Comparison of ENCODE assay signal across 19 cellular contexts in the genomic region with DNA sequence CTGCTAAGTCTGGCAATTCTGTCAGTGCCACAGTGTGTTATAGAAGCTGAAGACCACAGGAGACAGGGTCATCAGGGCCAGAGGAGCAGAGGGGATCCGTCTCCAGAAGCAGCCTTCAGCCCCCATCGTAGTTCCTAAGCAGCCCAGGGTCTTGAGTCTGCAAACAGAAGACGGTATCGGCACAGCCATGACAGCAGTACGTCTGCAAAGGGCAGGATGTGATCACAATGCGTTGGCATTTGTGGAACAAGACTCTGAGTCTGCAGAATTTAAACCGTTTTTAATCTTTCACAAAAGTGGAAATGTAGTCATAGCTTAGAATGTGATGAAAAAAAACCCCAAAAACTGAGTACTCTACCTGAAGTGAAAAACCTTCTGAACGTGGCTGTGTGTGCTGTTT. TPM values are rescaled to one million over a fixed set of nuclear protein-coding genes. Genes with fewer than 3 reads are reported as not detected.
DNase-seq lines count a peak whose midpoint lies in the region; ATAC-seq, FAIRE-seq and TF ChIP-seq lines count a peak whose summit lies in the region.
"Had no signal": no experiment of that assay in that cellular context is flagged by ENCODE, and none has a peak within 500 bp of the region (broad histone marks: within the 10 kb centered on the region; RNA-seq: fewer than 3 reads in every experiment).

No MANE protein-coding gene starts in this region.

- peak overlapping the region in 4 of 5 experiments; percentile 23 to 95 (median 90) for H3K27ac Mint-ChIP-seq in brain
- H3K27ac Mint-ChIP-seq in stimulated activated effector memory CD8-positive, alpha-beta T cell treated with anti-CD3 and anti-CD28 coated beads, Interleukin-12 subunit alpha, Interleukin-12 subunit beta, amount 100 ng/mL, for 72 hours = peak overlapping the region; percentile 52
- no peak overlapping the region for H3K27ac Mint-ChIP-seq in natural killer cell
- H3K27ac Mint-ChIP-seq: activated CD4-positive, alpha-beta T cell treated with anti-CD3 and anti-CD28 coated beads for 36 hours; activated naive CD8-positive, alpha-beta T cell treated with anti-CD3 and anti-CD28 coated beads for 36 hours; activated T-helper 1 cell treated with anti-CD3 and anti-CD28 coated beads, Interleukin-12 subunit alpha, Interleukin-12 subunit beta, Interleukin-2, Interleukin-4 antibody, amounts not matched to agents 30 ng/mL and 10 ng/mL and 1 ng/mL, durations not matched to agents 14 hours and 24 hours and 36 hours; CD14-positive monocyte had no signal

- no peak overlapping the region for H3K27ac ChIP-seq in kidney (ENCODE audit: low read depth in 2 of 2, low read length in 2 of 2)
- H3K27ac ChIP-seq: prostate gland had no signal

- TF ChIP-seq CTCF in brain (conservative IDR thresholded peaks at IDR 0.05) (no peak), kidney (IDR thresholded peaks at IDR 0.05; ENCODE audit: borderline replicate concordance, extremely low read depth, insufficient read depth) (no peak), natural killer cell (IDR thresholded peaks at IDR 0.05) (no peak)

- no peaks in the 10 kb centered on the region for H3K9me3 ChIP-seq in kidney (ENCODE audit: control insufficient read depth in 1 of 2, low read length in 2 of 2)
- H3K9me3 ChIP-seq: prostate gland had no signal

- no peaks in the 10 kb centered on the region for H3K36me3 Mint-ChIP-seq in brain
- peaks cover 5% of the 10 kb centered on the region for H3K36me3 Mint-ChIP-seq in stimulated activated effector memory CD8-positive, alpha-beta T cell treated with anti-CD3 and anti-CD28 coated beads, Interleukin-12 subunit alpha, Interleukin-12 subunit beta, amount 100 ng/mL, for 72 hours
- no peaks in the 10 kb centered on the region for H3K36me3 Mint-ChIP-seq in natural killer cell
- H3K36me3 Mint-ChIP-seq: CD14-positive monocyte had no signal

- H3K4me1 ChIP-seq in kidney (ENCODE audit: control insufficient read depth in 1 of 2, insufficient read depth in 1 of 2, low read depth in 1 of 2, low read length in 2 of 2) = peaks cover 0 to 10% of the 10 kb centered on the region in 2 donors
- H3K4me1 ChIP-seq: prostate gland had no signal

- peak; percentile 45 for DNase-seq in activated effector memory CD4-positive, alpha-beta T cell treated with anti-CD3 and anti-CD28 coated beads, Interleukin-2, amount 50 U/mL, for 16 hours
- no peak for DNase-seq in activated effector memory CD4-positive, alpha-beta T cell treated with Interleukin-2 at 50 U/mL for 16 hours
- DNase-seq in kidney = peak; percentile 10
- no peak for DNase-seq in stimulated activated effector memory CD8-positive, alpha-beta T cell treated with anti-CD3 and anti-CD28 coated beads, Interleukin-12 subunit alpha, Interleukin-12 subunit beta, amount 100 ng/mL, for 72 hours (ENCODE audit: low spot score in 2 of 2)
- DNase-seq in D341Med (ENCODE audit: low spot score) = no peak
- DNase-seq in HuH-7 (ENCODE audit: low spot score) = no peak
- no peak for DNase-seq in natural killer cell
- DNase-seq: activated CD4-positive, alpha-beta T cell treated with anti-CD3 and anti-CD28 coated beads for 36 hours; activated naive CD8-positive, alpha-beta T cell treated with anti-CD3 and anti-CD28 coated beads for 36 hours; cortex of kidney; GDM1; NCI-H1436 had no signal

- H3K4me3 Mint-ChIP-seq in brain = no peak overlapping the region
- H3K4me3 Mint-ChIP-seq in stimulated activated effector memory CD8-positive, alpha-beta T cell treated with anti-CD3 and anti-CD28 coated beads, Interleukin-12 subunit alpha, Interleukin-12 subunit beta, amount 100 ng/mL, for 72 hours = no peak overlapping the region
- H3K4me3 Mint-ChIP-seq in natural killer cell = no peak overlapping the region
- H3K4me3 Mint-ChIP-seq: activated CD4-positive, alpha-beta T cell treated with anti-CD3 and anti-CD28 coated beads for 36 hours; activated naive CD8-positive, alpha-beta T cell treated with anti-CD3 and anti-CD28 coated beads for 36 hours; activated T-helper 1 cell treated with anti-CD3 and anti-CD28 coated beads, Interleukin-12 subunit alpha, Interleukin-12 subunit beta, Interleukin-2, Interleukin-4 antibody, amounts not matched to agents 30 ng/mL and 10 ng/mL and 1 ng/mL, durations not matched to agents 14 hours and 24 hours and 36 hours; CD14-positive monocyte; neural crest cell had no signal

- H3K4me1 Mint-ChIP-seq in brain (peaks cover 48% of the 10 kb centered on the region), natural killer cell (no peaks in the 10 kb centered on the region)
- H3K4me1 Mint-ChIP-seq in stimulated activated effector memory CD8-positive, alpha-beta T cell treated with anti-CD3 and anti-CD28 coated beads, Interleukin-12 subunit alpha, Interleukin-12 subunit beta, amount 100 ng/mL, for 72 hours = no peaks in the 10 kb centered on the region
- H3K4me1 Mint-ChIP-seq: activated CD4-positive, alpha-beta T cell treated with anti-CD3 and anti-CD28 coated beads for 36 hours; activated naive CD8-positive, alpha-beta T cell treated with anti-CD3 and anti-CD28 coated beads for 36 hours had no signal

- peaks cover 3% of the 10 kb centered on the region for H3K27me3 Mint-ChIP-seq in brain
- H3K27me3 Mint-ChIP-seq in natural killer cell (ENCODE audit: low read depth in 2 of 2) = no peaks in the 10 kb centered on the region
- H3K27me3 Mint-ChIP-seq: activated CD4-positive, alpha-beta T cell treated with anti-CD3 and anti-CD28 coated beads for 36 hours; activated naive CD8-positive, alpha-beta T cell treated with anti-CD3 and anti-CD28 coated beads for 36 hours had no signal

- H3K9me3 Mint-ChIP-seq in brain (peaks cover 0 to 3% (median 0%) of the 10 kb centered on the region in 5 experiments), natural killer cell (no peaks in the 10 kb centered on the region)
- no peaks in the 10 kb centered on the region for H3K9me3 Mint-ChIP-seq in stimulated activated effector memory CD8-positive, alpha-beta T cell treated with anti-CD3 and anti-CD28 coated beads, Interleukin-12 subunit alpha, Interleukin-12 subunit beta, amount 100 ng/mL, for 72 hours
- H3K9me3 Mint-ChIP-seq: activated T-helper 1 cell treated with anti-CD3 and anti-CD28 coated beads, Interleukin-12 subunit alpha, Interleukin-12 subunit beta, Interleukin-2, Interleukin-4 antibody, amounts not matched to agents 30 ng/mL and 10 ng/mL and 1 ng/mL, durations not matched to agents 14 hours and 24 hours and 36 hours; neural crest cell had no signal

- intact Hi-C loops in kidney (cut with DNase I) (no loop called here), natural killer cell (cut with micrococcal nuclease) (no loop called here)

- FAIRE-seq in kidney (lab: Jason Lieb, UNC) = no peak
- FAIRE-seq: A204.1, HepG2 had no signal

- H3K9ac ChIP-seq in kidney (ENCODE audit: low read length in 2 of 2) = no peak overlapping the region

- no peak for ATAC-seq in stimulated activated effector memory CD8-positive, alpha-beta T cell treated with anti-CD3 and anti-CD28 coated beads, Interleukin-12 subunit alpha, Interleukin-12 subunit beta, amount 100 ng/mL, for 72 hours
- no peak for ATAC-seq in natural killer cell
- ATAC-seq: activated CD4-positive, alpha-beta T cell treated with anti-CD3 and anti-CD28 coated beads for 36 hours had no signal

- H3K4me3 ChIP-seq in kidney (ENCODE audit: low read length in 2 of 2) = no peak overlapping the region
- H3K4me3 ChIP-seq: prostate gland had no signal

- no peaks in the 10 kb centered on the region for H3K36me3 ChIP-seq in kidney (ENCODE audit: control insufficient read depth in 1 of 2, insufficient read depth in 2 of 2, low read length in 2 of 2)
- H3K36me3 ChIP-seq: prostate gland had no signal

RNA-seq across cellular contexts. Expression of a gene that starts 44.0 kb away (rescaled TPM):
- polyA plus RNA-seq in brain (ENCODE audit: insufficient read depth, low read depth, low replicate concordance) (61.0 TPM), kidney (ENCODE audit: insufficient read depth, low read depth, low replicate concordance) (48.6 TPM)
- total RNA-seq in kidney (37.2 TPM), natural killer cell (10 to 100 TPM in 1 of 3 donors, 1 to 10 TPM in 2; 5.3 to 24.8 (median 9.2) TPM)

Comparison
In these comparisons a context has a peak if more than half of its experiments do, and no peak if none do; other contexts are left out.
1. DNase-seq: peak in activated effector memory CD4-positive, alpha-beta T cell treated with anti-CD3 and anti-CD28 coated beads, Interleukin-2, amount 50 U/mL, for 16 hours (single experiment) and kidney (single experiment); none in activated effector memory CD4-positive, alpha-beta T cell treated with Interleukin-2 at 50 U/mL for 16 hours (single experiment), stimulated activated effector memory CD8-positive, alpha-beta T cell treated with anti-CD3 and anti-CD28 coated beads, Interleukin-12 subunit alpha, Interleukin-12 subunit beta, amount 100 ng/mL, for 72 hours (0 of 2), D341Med (single experiment), HuH-7 (single experiment) and natural killer cell (single experiment).
2. H3K27ac Mint-ChIP-seq: peak in brain (4 of 5) and stimulated activated effector memory CD8-positive, alpha-beta T cell treated with anti-CD3 and anti-CD28 coated beads, Interleukin-12 subunit alpha, Interleukin-12 subunit beta, amount 100 ng/mL, for 72 hours (single experiment); none in natural killer cell (0 of 2).